ENCODE assay signal across 8 cellular contexts in genomic region chr19:47284324-47284899, GRCh38. TPM values are rescaled to one million over a fixed set of nuclear protein-coding genes. Genes with fewer than 3 reads are reported as not detected.
DNase-seq lines count a peak whose midpoint lies in the region; ATAC-seq and TF ChIP-seq lines count a peak whose summit lies in the region.

No MANE protein-coding gene starts in this region.

- H3K36me3 Mint-ChIP-seq in activated CD8-positive, alpha-beta memory T cell treated with anti-CD3 and anti-CD28 coated beads, Interleukin-2, amount 10 ng/mL, durations not matched to agents 7 days and 5 days: peaks cover 1% of the 10 kb centered on the region

- no peaks in the 10 kb centered on the region for H3K79me2 ChIP-seq in Karpas-422 (ENCODE audit: low read length)

- H3K4me1 ChIP-seq in Karpas-422 (ENCODE audit: low read length) (peaks cover 34% of the 10 kb centered on the region), Panc1 (ENCODE audit: control insufficient read depth, insufficient read depth, low read length) (no peaks in the 10 kb centered on the region), lung (ENCODE audit: control insufficient read depth in 2 of 2, insufficient read depth in 2 of 2, low read length in 2 of 2) (no peaks in the 10 kb centered on the region), aorta (ENCODE audit: control insufficient read depth in 1 of 2, insufficient read depth in 2 of 2, low read length in 2 of 2) (no peaks in the 10 kb centered on the region)

- no peak overlapping the region for H2AFZ ChIP-seq in Karpas-422 (ENCODE audit: low read length)

- no peaks in the 10 kb centered on the region for H3K27me3 Mint-ChIP-seq in activated CD8-positive, alpha-beta memory T cell treated with anti-CD3 and anti-CD28 coated beads, Interleukin-2, amount 10 ng/mL, durations not matched to agents 7 days and 5 days

- TF ChIP-seq CTCF in Panc1 (IDR thresholded peaks at IDR 0.05) (peak; percentile 87), lung (IDR thresholded peaks at IDR 0.05; ENCODE audit: control extremely low read depth, extremely low read depth) (peak; percentile 87)

- no peak for DNase-seq in activated CD8-positive, alpha-beta memory T cell treated with anti-CD3 and anti-CD28 coated beads, Interleukin-2, amount 10 ng/mL, durations not matched to agents 7 days and 5 days
- no peak for DNase-seq in activated CD8-positive, alpha-beta memory T cell treated with anti-CD3 and anti-CD28 coated beads, Interleukin-2, amount 50 U/mL, for 4 hours
- DNase-seq in Karpas-422 (peak; percentile 89), Panc1 (ENCODE audit: low read depth, low spot score) (peak; percentile 36), lung (ENCODE audit: low spot score) (no peak), aorta (no peak), foreskin melanocyte (no peak)
- peak; percentile 48 for DNase-seq in central memory CD4-positive, alpha-beta T cell

- no peak overlapping the region for H3K4me2 ChIP-seq in Karpas-422 (ENCODE audit: low read depth, low read length, poor library complexity, severe bottlenecking)

- H3K36me3 ChIP-seq in Karpas-422 (ENCODE audit: insufficient read depth, low read length) (no peaks in the 10 kb centered on the region), Panc1 (ENCODE audit: control insufficient read depth, insufficient read depth, low read length) (no peaks in the 10 kb centered on the region), lung (ENCODE audit: control insufficient read depth in 2 of 2, insufficient read depth in 2 of 2, low read length in 2 of 2) (no peaks in the 10 kb centered on the region), aorta (ENCODE audit: control insufficient read depth in 1 of 2, insufficient read depth in 2 of 2, low read length in 1 of 2) (no peaks in the 10 kb centered on the region)

- H3K9me3 Mint-ChIP-seq in activated CD8-positive, alpha-beta memory T cell treated with anti-CD3 and anti-CD28 coated beads, Interleukin-2, amount 10 ng/mL, durations not matched to agents 7 days and 5 days (ENCODE audit: low read depth): no peaks in the 10 kb centered on the region

- H3K9me3 ChIP-seq in Karpas-422 (ENCODE audit: low read length) (no peaks in the 10 kb centered on the region), Panc1 (ENCODE audit: control insufficient read depth, insufficient read depth, low read depth, low read length) (no peaks in the 10 kb centered on the region), lung (ENCODE audit: control insufficient read depth in 2 of 2, insufficient read depth in 1 of 2, low read length in 1 of 2) (no peaks in the 10 kb centered on the region), aorta (ENCODE audit: control insufficient read depth, low read length) (no peaks in the 10 kb centered on the region)

- no peak overlapping the region for H3K4me3 Mint-ChIP-seq in activated CD8-positive, alpha-beta memory T cell treated with anti-CD3 and anti-CD28 coated beads, Interleukin-2, amount 10 ng/mL, durations not matched to agents 7 days and 5 days

- TSS peak; percentile 55 for BruUV-seq in Panc1 (replicated peaks; lab: Mats Ljungman, UMichigan)

- in situ Hi-C loops in Panc1 (cut with HindIII; ENCODE audit: low pct_unique_long_range_greater_than_20kb, low sequenced_read_pairs): no loop called here

- ATAC-seq in activated CD8-positive, alpha-beta memory T cell treated with anti-CD3 and anti-CD28 coated beads, Interleukin-2, amount 10 ng/mL, durations not matched to agents 7 days and 5 days: peak; percentile 27
- ATAC-seq in Panc1 (peak; percentile 77), lung (ENCODE audit: insufficient read depth, low FRiP score) (no peak), aorta (ENCODE audit: low FRiP score) (peak; percentile 59)

- POLR2A ChIA-PET in Panc1 (lab: Charles Lee): no interaction called here

- no peak overlapping the region for H3K9ac ChIP-seq in Karpas-422 (ENCODE audit: low read length)

- H3K27me3 ChIP-seq in Karpas-422 (ENCODE audit: low read length) (no peaks in the 10 kb centered on the region), Panc1 (ENCODE audit: control insufficient read depth, insufficient read depth, low read length) (no peaks in the 10 kb centered on the region), lung (ENCODE audit: control insufficient read depth, insufficient read depth) (no peaks in the 10 kb centered on the region), aorta (ENCODE audit: control insufficient read depth in 1 of 2, insufficient read depth in 2 of 2, low read length in 1 of 2) (no peaks in the 10 kb centered on the region)

- intact Hi-C loops in Panc1 (cut with micrococcal nuclease; ENCODE audit: unreplicated experiment): no loop called here
- intact Hi-C loops in aorta (cut with DNase I): loop anchor here in 1 of 2 donors (10.0 kb wide), 1 partner anchor 410 kb away; no protein-coding TSS in a partner anchor

- 30 to 36% methylated on average over 9 of the region's 9 CpGs for WGBS in lung, 2 donors
- 30 to 32% methylated on average over 9 of the region's 9 CpGs for WGBS in aorta, 2 donors

- H3K27ac Mint-ChIP-seq in activated CD8-positive, alpha-beta memory T cell treated with anti-CD3 and anti-CD28 coated beads, Interleukin-2, amount 10 ng/mL, durations not matched to agents 7 days and 5 days: no peak overlapping the region

- H3K4me1 Mint-ChIP-seq in activated CD8-positive, alpha-beta memory T cell treated with anti-CD3 and anti-CD28 coated beads, Interleukin-2, amount 10 ng/mL, durations not matched to agents 7 days and 5 days: peaks cover 2% of the 10 kb centered on the region

- H4K20me1 ChIP-seq in Karpas-422 (ENCODE audit: insufficient read depth, low read depth, low read length): no peaks in the 10 kb centered on the region

- no peaks in the 10 kb centered on the region for H3K9me2 ChIP-seq in Karpas-422 (replicated peaks; ENCODE audit: insufficient read depth, low read length)

- CTCF ChIA-PET in activated CD8-positive, alpha-beta memory T cell treated with anti-CD3 and anti-CD28 coated beads, Interleukin-2, amount 10 ng/mL, durations not matched to agents 7 days and 5 days (lab: Charles Lee): interaction anchor here (0.8 to 2.3 kb wide), 15 partner anchors 9 to 420 kb away, joined by 3 to 16 read pairs (median 4); partner anchors contain the start of genes INAFM1 and ZC3H4
- CTCF ChIA-PET in Panc1 (lab: Charles Lee): interaction anchor here (0.5 to 1.0 kb wide), 3 partner anchors 82 to 316 kb away, joined by 3 read pairs; no protein-coding TSS in a partner anchor

- H3K4me3 ChIP-seq in Karpas-422 (ENCODE audit: low read length) (no peak overlapping the region), Panc1 (ENCODE audit: low read depth in 2 of 2, low read length in 2 of 2) (no peak overlapping the region), lung (no peak overlapping the region), aorta (ENCODE audit: low read length in 2 of 2) (no peak overlapping the region)

- H3K27ac ChIP-seq in Karpas-422 (ENCODE audit: low read length) (peak overlapping the region; percentile 48; the same call in 1 of the 2 replicates), Panc1 (ENCODE audit: low read length) (no peak overlapping the region), lung (ENCODE audit: low read depth in 1 of 2, low read length in 1 of 2) (no peak overlapping the region), aorta (ENCODE audit: low read depth in 1 of 2, low read length in 2 of 2) (no peak overlapping the region)

RNA-seq across cellular contexts. Expression of gene INAFM1, which starts 9.7 kb away (rescaled TPM):
- 10 to 100 TPM in 1 of 2 experiments, 1 to 10 TPM in 1; 7.6 to 14.5 TPM for total RNA-seq in activated CD8-positive, alpha-beta memory T cell treated with anti-CD3 and anti-CD28 coated beads, Interleukin-2, amount 10 ng/mL, durations not matched to agents 7 days and 5 days
- total RNA-seq in Karpas-422 (2014; rRNA removed; shearing (Covaris generic); ENCODE audit: low replicate concordance): 4.6 and 8.4 TPM in 2 replicates
- total RNA-seq in Panc1 (2021; ENCODE audit: unreplicated experiment) (13.1 TPM), lung (10 to 100 TPM in 1 of 2 donors, 1 to 10 TPM in 1; 2.4 to 33.5 TPM), aorta (10 to 100 TPM; 26.2 to 48.0 TPM)
- polyA plus RNA-seq in Panc1 (2012; ENCODE audit: insufficient read length): 23.1 TPM
- polyA plus RNA-seq in lung (10 to 100 TPM; 12.0 to 12.1 TPM), aorta (10 to 100 TPM in 1 of 2 donors, 1 to 10 TPM in 1; 5.4 to 81.7 TPM)

RNA-seq across cellular contexts. Expression of gene C5AR1, which starts 25.2 kb away (rescaled TPM):
- 1 to 10 TPM in 1 of 2 experiments, not detected in 1; 1.4 TPM for total RNA-seq in activated CD8-positive, alpha-beta memory T cell treated with anti-CD3 and anti-CD28 coated beads, Interleukin-2, amount 10 ng/mL, durations not matched to agents 7 days and 5 days
- 0.11 and 0.41 TPM in 2 replicates for total RNA-seq in Karpas-422 (2014; rRNA removed; shearing (Covaris generic); ENCODE audit: low replicate concordance)
- total RNA-seq in Panc1 (2021; ENCODE audit: unreplicated experiment) (2.7 TPM), lung (10 to 100 TPM in 1 of 2 donors, 1 to 10 TPM in 1; 9.6 to 81.2 TPM), aorta (10 to 100 TPM; 38.7 to 52.7 TPM)
- polyA plus RNA-seq in Panc1 (2012; ENCODE audit: insufficient read length): 0.73 TPM
- polyA plus RNA-seq in lung (100 to 1,000 TPM in 1 of 2 donors, 1 to 10 TPM in 1; 9.4 to 156 TPM), aorta (10 to 100 TPM in 1 of 2 donors, 1 to 10 TPM in 1; 7.9 to 12.5 TPM)

RNA-seq across cellular contexts. Expression of gene CCDC9, which starts 28.1 kb away (rescaled TPM):
- total RNA-seq in activated CD8-positive, alpha-beta memory T cell treated with anti-CD3 and anti-CD28 coated beads, Interleukin-2, amount 10 ng/mL, durations not matched to agents 7 days and 5 days: 10 to 100 TPM; 24.8 to 27.6 TPM
- total RNA-seq in Karpas-422 (2014; rRNA removed; shearing (Covaris generic); ENCODE audit: low replicate concordance): 2.2 and 7.1 TPM in 2 replicates
- total RNA-seq in Panc1 (2021; ENCODE audit: unreplicated experiment): 29.2 TPM
- 31.2 TPM for polyA plus RNA-seq in Panc1 (2012; ENCODE audit: insufficient read length)
- 10 to 100 TPM; 17.5 to 44.5 TPM for total RNA-seq in lung
- 10 to 100 TPM; 30.0 to 39.1 TPM for polyA plus RNA-seq in lung
- 10 to 100 TPM; 43.4 to 43.8 TPM for total RNA-seq in aorta
- 10 to 100 TPM; 20.7 to 35.8 TPM for polyA plus RNA-seq in aorta

RNA-seq across cellular contexts. Expression of gene C5AR2, which starts 47.6 kb away (rescaled TPM):
- total RNA-seq in activated CD8-positive, alpha-beta memory T cell treated with anti-CD3 and anti-CD28 coated beads, Interleukin-2, amount 10 ng/mL, durations not matched to agents 7 days and 5 days: under 1 TPM; 0.07 to 0.29 TPM
- total RNA-seq in Karpas-422 (2014; rRNA removed; shearing (Covaris generic); ENCODE audit: low replicate concordance): 1.1 TPM in 1 of 2 replicates, not detected in the other
- total RNA-seq in Panc1 (2021; ENCODE audit: unreplicated experiment) (0.03 TPM), lung (10 to 100 TPM in 1 of 2 donors, 1 to 10 TPM in 1; 2.7 to 12.6 TPM), aorta (10 to 100 TPM in 1 of 2 donors, 1 to 10 TPM in 1; 8.0 to 13.6 TPM)
- polyA plus RNA-seq in Panc1 (2012; ENCODE audit: insufficient read length): 0.36 TPM
- polyA plus RNA-seq in lung (10 to 100 TPM in 1 of 2 donors, 1 to 10 TPM in 1; 1.0 to 17.4 TPM), aorta (under 1 TPM; 0.20 to 0.38 TPM)

RNA-seq across cellular contexts. Expression of gene BBC3, which starts 53.4 kb away (rescaled TPM):
- 10 to 100 TPM; 14.0 to 16.7 TPM for total RNA-seq in activated CD8-positive, alpha-beta memory T cell treated with anti-CD3 and anti-CD28 coated beads, Interleukin-2, amount 10 ng/mL, durations not matched to agents 7 days and 5 days
- 4.0 and 8.9 TPM in 2 replicates for total RNA-seq in Karpas-422 (2014; rRNA removed; shearing (Covaris generic); ENCODE audit: low replicate concordance)
- 7.6 TPM for total RNA-seq in Panc1 (2021; ENCODE audit: unreplicated experiment)
- 12.9 TPM for polyA plus RNA-seq in Panc1 (2012; ENCODE audit: insufficient read length)
- total RNA-seq in lung: 10 to 100 TPM in 1 of 2 donors, 1 to 10 TPM in 1; 4.1 to 10.8 TPM
- 10 to 100 TPM; 18.8 to 22.0 TPM for polyA plus RNA-seq in lung
- 1 to 10 TPM; 8.0 to 8.6 TPM for total RNA-seq in aorta
- polyA plus RNA-seq in aorta: 1 to 10 TPM; 6.1 TPM

Comparison
In these comparisons a context has a peak if more than half of its experiments do, and no peak if none do; other contexts are left out.
1. DNase-seq: peak in Karpas-422 (single experiment), Panc1 (single experiment) and central memory CD4-positive, alpha-beta T cell (single experiment); none in activated CD8-positive, alpha-beta memory T cell treated with anti-CD3 and anti-CD28 coated beads, Interleukin-2, amount 10 ng/mL, durations not matched to agents 7 days and 5 days (single experiment), activated CD8-positive, alpha-beta memory T cell treated with anti-CD3 and anti-CD28 coated beads, Interleukin-2, amount 50 U/mL, for 4 hours (single experiment), lung (single experiment), aorta (0 of 2) and foreskin melanocyte (single experiment).